ENCODE assay signal across 9 cellular contexts in the genomic region with DNA sequence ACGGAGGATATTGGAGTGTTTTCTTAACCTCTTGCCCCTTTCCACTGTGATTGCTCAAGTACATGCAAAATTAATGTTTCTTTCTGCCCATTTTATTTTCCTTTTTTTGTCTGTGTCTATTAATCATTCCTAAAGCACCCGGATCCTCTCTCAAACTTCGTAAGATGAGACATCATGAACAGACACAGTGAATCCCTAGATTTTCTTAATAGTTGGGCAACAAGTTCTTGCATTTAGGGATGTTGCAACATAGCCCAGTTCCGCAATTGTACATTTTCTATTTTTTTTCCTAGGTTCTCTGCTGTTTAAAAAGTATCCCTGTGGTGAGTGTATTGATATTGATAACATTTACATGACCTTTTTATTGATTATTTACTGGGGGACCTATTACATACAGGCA. TPM values are rescaled to one million over a fixed set of nuclear protein-coding genes. Genes with fewer than 3 reads are reported as not detected.
DNase-seq lines count a peak whose midpoint lies in the region; ATAC-seq and TF ChIP-seq lines count a peak whose summit lies in the region.
"Had no signal": no experiment of that assay in that cellular context is flagged by ENCODE, and none has a peak within 500 bp of the region (broad histone marks: within the 10 kb centered on the region; RNA-seq: fewer than 3 reads in every experiment).

No MANE protein-coding gene starts in this region.

- dilution Hi-C loops in IMR-90 (cut with HindIII; ENCODE audit: low sequenced_read_pairs, unreplicated experiment): no loop called here

- no peak overlapping the region for H4K5ac ChIP-seq in IMR-90 (ENCODE audit: low read depth, low read length)

- TF ChIP-seq POLR2A in IMR-90 (IDR thresholded peaks at IDR 0.05; ENCODE audit: low read depth, low read length): no peak

- H2BK20ac ChIP-seq in IMR-90 (ENCODE audit: low read depth, low read length): no peak overlapping the region

- CTCF ChIA-PET in IMR-90 (lab: Yijun Ruan, JAX): interaction anchor here (0.6 to 2.7 kb wide), 3 partner anchors 10 to 85 kb away, joined by 3 to 10 read pairs (median 3); no protein-coding TSS in a partner anchor

- H3K4me3 ChIP-seq in AG10803 (ENCODE audit: low read length): peak overlapping the region; percentile 65
- peak overlapping the region; percentile 48; the same call in 1 of the 2 replicates for H3K4me3 ChIP-seq in IMR-90 (ENCODE audit: insufficient read depth, low read depth, low read length)

- H3K36me3 ChIP-seq in IMR-90 (ENCODE audit: control insufficient read depth, insufficient read depth, low read length): no peaks in the 10 kb centered on the region

- H3K4me3 Mint-ChIP-seq in activated T-helper 17 cell treated with anti-CD3 and anti-CD28 coated beads, Interleukin-2, amount 50 U/mL, for 72 hours: peak overlapping the region; percentile 96
- H3K4me3 Mint-ChIP-seq in memory B cell: peak overlapping the region; percentile 99

- no CpG with 5 or more reads among the region's 4 CpGs for WGBS in IMR-90 (ENCODE audit: extremely low coverage in 2 of 2, insufficient read length in 1 of 2), 2 experiments

- peak overlapping the region; percentile 79 for H3K4me2 ChIP-seq in IMR-90 (ENCODE audit: low read depth, low read length)

- no peak for TF ChIP-seq RAD21 in IMR-90 (IDR thresholded peaks at IDR 0.05; ENCODE audit: low read length)

- no peak overlapping the region for H3K27ac ChIP-seq in IMR-90 (ENCODE audit: insufficient read depth, low read length)

- POLR2A ChIA-PET in IMR-90 (lab: Charles Lee; ENCODE audit: unreplicated experiment): no interaction called here

- H2AK5ac ChIP-seq in IMR-90 (ENCODE audit: low read depth, low read length): no peak overlapping the region

- no peak overlapping the region for H3K14ac ChIP-seq in IMR-90 (replicated peaks; ENCODE audit: low read depth, low read length)

- H3K4ac ChIP-seq in IMR-90 (ENCODE audit: low read depth, low read length): no peak overlapping the region

- peaks cover 4% of the 10 kb centered on the region; the same call in 1 of the 2 replicates for H3K9me1 ChIP-seq in IMR-90 (ENCODE audit: insufficient read depth, low read length)

- peak overlapping the region; percentile 10 for H2BK5ac ChIP-seq in IMR-90 (ENCODE audit: low read depth, low read length, poor library complexity, severe bottlenecking)

- H3K9me3 Mint-ChIP-seq in activated T-helper 17 cell treated with anti-CD3 and anti-CD28 coated beads, Interleukin-2, amount 50 U/mL, for 72 hours: no peaks in the 10 kb centered on the region
- H3K9me3 Mint-ChIP-seq in memory B cell: no peaks in the 10 kb centered on the region

- H2BK120ac ChIP-seq in IMR-90 (ENCODE audit: low read depth, low read length): no peak overlapping the region

- BruUV-seq in IMR-90 (replicated peaks; lab: Mats Ljungman, UMichigan): no TSS peak

- H4K20me1 ChIP-seq in IMR-90 (ENCODE audit: insufficient read depth, low read length): no peaks in the 10 kb centered on the region

- peaks cover 64% of the 10 kb centered on the region for H3K36me3 Mint-ChIP-seq in activated T-helper 17 cell treated with anti-CD3 and anti-CD28 coated beads, Interleukin-2, amount 50 U/mL, for 72 hours (ENCODE audit: low read depth)
- no peaks in the 10 kb centered on the region for H3K36me3 Mint-ChIP-seq in memory B cell

- H3K27me3 ChIP-seq in IMR-90 (ENCODE audit: control insufficient read depth, insufficient read depth, low read length): no peaks in the 10 kb centered on the region

- intact Hi-C loops in IMR-90 (cut with micrococcal nuclease): no loop called here

- in situ Hi-C loops in IMR-90 (cut with MboI; ENCODE audit: low sequenced_read_pairs): no loop called here

- H3K18ac ChIP-seq in IMR-90 (ENCODE audit: low read depth, low read length): no peak overlapping the region

- no peak overlapping the region for H4K91ac ChIP-seq in IMR-90 (ENCODE audit: insufficient read depth, low read depth, low read length)

- H4K8ac ChIP-seq in IMR-90 (ENCODE audit: low read depth in 2 of 2, low read length in 2 of 2): 0 out of 4 replicates have a peak overlapping the region, but pooled peaks of 1 of the 2 experiments have one; percentile 58

- H3K56ac ChIP-seq in IMR-90 (ENCODE audit: extremely low read depth, insufficient read depth, low read length): 0 out of 2 replicates have a peak overlapping the region, but pooled peaks have one; percentile 33

- ATAC-seq in IMR-90 (ENCODE audit: low read depth): no peak
- no peak for ATAC-seq in activated T-helper 17 cell treated with anti-CD3 and anti-CD28 coated beads, Interleukin-2, amount 50 U/mL, for 72 hours (replicated peaks)
- no peak for ATAC-seq in memory B cell (ENCODE audit: low read depth)
- ATAC-seq in HG03457 (IDR thresholded peaks at IDR 0.05; ENCODE audit: unreplicated experiment): no peak

- peak overlapping the region; percentile 91 for H3K27ac Mint-ChIP-seq in activated T-helper 17 cell treated with anti-CD3 and anti-CD28 coated beads, Interleukin-2, amount 50 U/mL, for 72 hours
- H3K27ac Mint-ChIP-seq in memory B cell: peak overlapping the region; percentile 97

- H3K79me1 ChIP-seq in IMR-90 (ENCODE audit: low read depth in 1 of 2, low read length in 2 of 2): peaks cover 9 to 23% of the 10 kb centered on the region in 2 experiments

- H2AFZ ChIP-seq in IMR-90 (replicated peaks; ENCODE audit: low read length, poor library complexity): no peak overlapping the region

- H3K9me3 ChIP-seq in IMR-90 (ENCODE audit: control insufficient read depth, insufficient read depth, low read length): no peaks in the 10 kb centered on the region

- H3K4me1 Mint-ChIP-seq in activated T-helper 17 cell treated with anti-CD3 and anti-CD28 coated beads, Interleukin-2, amount 50 U/mL, for 72 hours: peaks cover 24% of the 10 kb centered on the region
- H3K4me1 Mint-ChIP-seq in memory B cell: peaks cover 65% of the 10 kb centered on the region

- peaks cover 6% of the 10 kb centered on the region for H3K4me1 ChIP-seq in IMR-90 (ENCODE audit: control insufficient read depth, insufficient read depth, low read length)

- DNase-seq in AG10803 (ENCODE audit: low read depth) (peak; percentile 85), IMR-90 (peak; percentile 64), memory B cell (ENCODE audit: low spot score in 2 of 2) (no peak), NCI-H1092 (lab: John Stamatoyannopoulos, UW) (no peak)
- DNase-seq in stimulated activated CD4-positive, alpha-beta T cell treated with anti-CD3 and anti-CD28 coated beads, Interleukin-4, amount 100 ng/mL, for 4 hours: no peak
- no peak for DNase-seq in NK-92 treated with Interleukin-12 subunit alpha and Interleukin-12 subunit beta, amount 100 ng/mL, for 24 hours (lab: John Stamatoyannopoulos, UW)

- H3K9ac ChIP-seq in IMR-90 (ENCODE audit: low read depth, low read length): peak overlapping the region; percentile 51; the same call in 1 of the 2 replicates

- no peaks in the 10 kb centered on the region for H3K27me3 Mint-ChIP-seq in activated T-helper 17 cell treated with anti-CD3 and anti-CD28 coated beads, Interleukin-2, amount 50 U/mL, for 72 hours
- H3K27me3 Mint-ChIP-seq in memory B cell: no peaks in the 10 kb centered on the region

- no peak overlapping the region for H2BK15ac ChIP-seq in IMR-90 (ENCODE audit: low read depth, low read length)

- no peak for TF ChIP-seq CTCF in AG10803 (conservative IDR thresholded peaks at IDR 0.05; ENCODE audit: low read length)
- no peak for TF ChIP-seq CTCF in IMR-90 (conservative IDR thresholded peaks at IDR 0.05; ENCODE audit: low read depth, low read length)

- H2AK9ac ChIP-seq in IMR-90 (replicated peaks; ENCODE audit: low read depth, low read length, poor library complexity): no peak overlapping the region

- H3K23ac ChIP-seq in IMR-90 (ENCODE audit: low read depth, low read length): no peak overlapping the region

TF ChIP-seq in IMR-90, 13 proteins besides CTCF, POLR2A, EP300 and RAD21:
- TF ChIP-seq CEBPB (IDR thresholded peaks at IDR 0.05; ENCODE audit: low read depth, low read length) (peak; percentile 98), BHLHE40 (IDR thresholded peaks at IDR 0.05; ENCODE audit: low read depth, low read length) (no peak)
TF ChIP-seq in IMR-90: peak in this region for 1.

RNA-seq across cellular contexts. Expression of gene FAM111A, which starts 2.9 kb away (rescaled TPM):
- 36.4 and 46.1 TPM in 2 replicates for total RNA-seq in IMR-90 (2012; rRNA removed)
- polyA plus RNA-seq in IMR-90 (2012; rRNA removed): 14.4 and 19.9 TPM in 2 replicates
- 2.2 and 3.0 TPM in 2 replicates for polyA plus RNA-seq in IMR-90 (2012; cell fraction: cytosol; rRNA removed)
- 14.9 and 66.0 TPM in 2 replicates for polyA plus RNA-seq in IMR-90 (2012; cell fraction: nucleus; rRNA removed; ENCODE audit: low replicate concordance)
- total RNA-seq in activated T-helper 17 cell treated with anti-CD3 and anti-CD28 coated beads, Interleukin-2, amount 50 U/mL, for 72 hours: 10 to 100 TPM; 80.2 to 92.7 TPM

RNA-seq across cellular contexts. Expression of gene DTX4, which starts 26.4 kb away (rescaled TPM):
- 2.5 and 2.7 TPM in 2 replicates for total RNA-seq in IMR-90 (2012; rRNA removed)
- 3.0 and 3.1 TPM in 2 replicates for polyA plus RNA-seq in IMR-90 (2012; rRNA removed)
- 1.1 and 1.5 TPM in 2 replicates for polyA plus RNA-seq in IMR-90 (2012; cell fraction: cytosol; rRNA removed)
- 3.8 and 4.2 TPM in 2 replicates for polyA plus RNA-seq in IMR-90 (2012; cell fraction: nucleus; rRNA removed; ENCODE audit: low replicate concordance)
- under 1 TPM; 0.13 to 0.16 TPM for total RNA-seq in activated T-helper 17 cell treated with anti-CD3 and anti-CD28 coated beads, Interleukin-2, amount 50 U/mL, for 72 hours

RNA-seq across cellular contexts. Expression of gene FAM111B, which starts 38.5 kb away (rescaled TPM):
- total RNA-seq in IMR-90 (2012; rRNA removed): 9.3 and 13.9 TPM in 2 replicates
- 2.9 and 3.2 TPM in 2 replicates for polyA plus RNA-seq in IMR-90 (2012; rRNA removed)
- 0.18 and 0.50 TPM in 2 replicates for polyA plus RNA-seq in IMR-90 (2012; cell fraction: cytosol; rRNA removed)
- 0.15 and 0.73 TPM in 2 replicates for polyA plus RNA-seq in IMR-90 (2012; cell fraction: nucleus; rRNA removed; ENCODE audit: low replicate concordance)
- total RNA-seq in activated T-helper 17 cell treated with anti-CD3 and anti-CD28 coated beads, Interleukin-2, amount 50 U/mL, for 72 hours: 10 to 100 TPM; 51.5 to 64.8 TPM

RNA-seq across cellular contexts. Expression of gene GLYATL1B, which starts 59.4 kb away (rescaled TPM):
- total RNA-seq in IMR-90 (2012; rRNA removed): not detected in 2 replicates
- not detected in 2 replicates for polyA plus RNA-seq in IMR-90 (2012; rRNA removed)
- not detected in 2 replicates for polyA plus RNA-seq in IMR-90 (2012; cell fraction: cytosol; rRNA removed)
- polyA plus RNA-seq in IMR-90 (2012; cell fraction: nucleus; rRNA removed; ENCODE audit: low replicate concordance): not detected in 2 replicates
- not detected for total RNA-seq in activated T-helper 17 cell treated with anti-CD3 and anti-CD28 coated beads, Interleukin-2, amount 50 U/mL, for 72 hours
- total RNA-seq: lung had no signal
- polyA plus RNA-seq: lung had no signal

Comparison
In these comparisons a context has a peak if more than half of its experiments do, and no peak if none do; other contexts are left out.
1. DNase-seq: peak in AG10803 (single experiment) and IMR-90 (single experiment); none in memory B cell (0 of 2), stimulated activated CD4-positive, alpha-beta T cell treated with anti-CD3 and anti-CD28 coated beads, Interleukin-4, amount 100 ng/mL, for 4 hours (0 of 2), NK-92 treated with Interleukin-12 subunit alpha and Interleukin-12 subunit beta, amount 100 ng/mL, for 24 hours (single experiment) and NCI-H1092 (single experiment).